ENCODE assay signal across 1 cellular context in the genomic region with DNA sequence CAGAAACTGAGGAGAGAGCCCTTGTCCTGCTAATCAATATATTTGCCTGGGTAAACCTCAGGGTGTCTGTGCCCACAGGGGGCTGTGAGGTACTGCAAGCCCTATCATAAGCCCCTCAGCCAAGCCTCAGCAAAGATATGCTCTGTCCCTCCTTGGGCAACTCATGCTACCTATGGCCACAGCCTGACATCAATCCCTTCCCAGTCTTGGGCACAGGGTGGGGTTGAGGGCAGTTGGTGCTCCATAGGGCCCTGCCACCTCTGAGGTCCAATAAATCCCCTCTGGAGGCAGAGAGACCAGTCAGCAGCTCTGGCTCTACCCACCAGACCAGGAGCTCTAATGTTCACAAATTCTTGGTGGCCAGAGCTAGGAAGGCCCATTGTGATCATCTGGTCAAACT.
TF ChIP-seq lines count a peak whose summit lies in the region.

No MANE protein-coding gene starts in this region.

TF ChIP-seq in K562, 482 proteins besides CTCF, POLR2A, EP300 and RAD21:
- TF ChIP-seq, protein P1, sequence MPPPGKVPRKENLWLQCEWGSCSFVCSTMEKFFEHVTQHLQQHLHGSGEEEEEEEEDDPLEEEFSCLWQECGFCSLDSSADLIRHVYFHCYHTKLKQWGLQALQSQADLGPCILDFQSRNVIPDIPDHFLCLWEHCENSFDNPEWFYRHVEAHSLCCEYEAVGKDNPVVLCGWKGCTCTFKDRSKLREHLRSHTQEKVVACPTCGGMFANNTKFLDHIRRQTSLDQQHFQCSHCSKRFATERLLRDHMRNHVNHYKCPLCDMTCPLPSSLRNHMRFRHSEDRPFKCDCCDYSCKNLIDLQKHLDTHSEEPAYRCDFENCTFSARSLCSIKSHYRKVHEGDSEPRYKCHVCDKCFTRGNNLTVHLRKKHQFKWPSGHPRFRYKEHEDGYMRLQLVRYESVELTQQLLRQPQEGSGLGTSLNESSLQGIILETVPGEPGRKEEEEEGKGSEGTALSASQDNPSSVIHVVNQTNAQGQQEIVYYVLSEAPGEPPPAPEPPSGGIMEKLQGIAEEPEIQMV (tag; conservative IDR thresholded peaks at IDR 0.05; ENCODE audit: low read depth): no peak
- TF ChIP-seq POLR2G (IDR thresholded peaks at IDR 0.05; ENCODE audit: low read depth, low read length): 0 out of 2 replicates have a peak, but pooled peaks have one; percentile 25
TF ChIP-seq in K562: peak in this region for 1.
